12 cellular contexts compared by ENCODE assay signal in the genomic region with DNA sequence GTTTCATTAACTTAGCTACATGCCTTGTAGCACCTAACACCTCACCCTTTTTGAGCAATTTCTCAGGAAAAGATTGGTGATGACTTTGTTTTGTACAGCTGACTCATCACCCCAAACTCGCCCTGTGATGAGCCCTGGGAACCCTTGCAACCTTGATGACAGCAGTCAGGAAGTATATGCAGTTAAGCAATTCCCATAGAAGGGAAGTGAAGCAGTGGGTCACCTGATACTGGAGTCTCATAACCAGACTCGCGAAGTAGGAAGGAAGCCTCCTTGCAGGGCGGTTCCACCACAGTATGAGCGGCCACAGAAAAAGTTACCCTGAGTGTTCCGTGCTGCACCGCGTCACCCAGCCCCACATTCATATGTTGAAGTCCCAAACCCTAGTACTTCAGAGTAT.
A peak's percentile ranks its signal among the peaks of the same experiment; 100 is the strongest.
DNase-seq lines count a peak whose midpoint lies in the region; ATAC-seq and TF ChIP-seq lines count a peak whose summit lies in the region.
"Had no signal": no experiment of that assay in that cellular context is flagged by ENCODE, and none has a peak within 500 bp of the region (broad histone marks: within the 10 kb centered on the region; RNA-seq: fewer than 3 reads in every experiment).

No MANE protein-coding gene starts in this region.

- peaks cover 2% of the 10 kb centered on the region for H3K4me1 Mint-ChIP-seq in activated T-cell treated with anti-CD3 and anti-CD28 coated beads, Interleukin-2, amount 50 U/mL, for 4 hours (ENCODE audit: low read depth)
- no peaks in the 10 kb centered on the region for H3K4me1 Mint-ChIP-seq in stimulated activated effector memory CD8-positive, alpha-beta T cell treated with anti-CD3 and anti-CD28 coated beads, Interleukin-12 subunit alpha, Interleukin-12 subunit beta, amount 100 ng/mL, for 72 hours

- H3K27ac ChIP-seq in RWPE1 (no peak overlapping the region), WERI-Rb-1 (no peak overlapping the region)

- peaks cover 10% of the 10 kb centered on the region for H3K9me3 ChIP-seq in WERI-Rb-1 (ENCODE audit: severe bottlenecking)

- TF ChIP-seq CTCF in RWPE1 (conservative IDR thresholded peaks at IDR 0.05; ENCODE audit: low read depth) (no peak), WERI-Rb-1 (IDR thresholded peaks at IDR 0.05; ENCODE audit: low read depth, low read length) (no peak)

- no peak for DNase-seq in activated T-cell treated with anti-CD3 and anti-CD28 coated beads, Interleukin-2, amount 50 U/mL, for 4 hours
- no peak for DNase-seq in activated T-cell treated with anti-CD3 and anti-CD28 coated beads, Interleukin-2, amount 50 U/mL, for 1 hour
- DNase-seq in RWPE1 (ENCODE audit: low spot score), result peak; percentile 51
- DNase-seq in Right ventricle myocardium inferior (ENCODE audit: missing footprints), result peak; percentile 72
- DNase-seq in stimulated activated effector memory CD8-positive, alpha-beta T cell treated with anti-CD3 and anti-CD28 coated beads, Interleukin-12 subunit alpha, Interleukin-12 subunit beta, amount 100 ng/mL, for 72 hours (ENCODE audit: low spot score in 2 of 2), result no peak
- no peak for DNase-seq in WERI-Rb-1
- DNase-seq in anterior cingulate cortex (lab: John Stamatoyannopoulos, UW), result no peak
- DNase-seq: effector CD4-positive, alpha-beta T cell; kidney glomerular epithelial cell; stimulated activated naive CD4-positive, alpha-beta T cell had no signal

- no peaks in the 10 kb centered on the region for H3K9me3 Mint-ChIP-seq in activated T-cell treated with anti-CD3 and anti-CD28 coated beads, Interleukin-2, amount 50 U/mL, for 4 hours
- H3K9me3 Mint-ChIP-seq in stimulated activated effector memory CD8-positive, alpha-beta T cell treated with anti-CD3 and anti-CD28 coated beads, Interleukin-12 subunit alpha, Interleukin-12 subunit beta, amount 100 ng/mL, for 72 hours, result no peaks in the 10 kb centered on the region
- H3K9me3 Mint-ChIP-seq: activated T-helper 1 cell treated with anti-CD3 and anti-CD28 coated beads, Interleukin-12 subunit alpha, Interleukin-12 subunit beta, Interleukin-2, Interleukin-4 antibody, amounts not matched to agents 30 ng/mL and 10 ng/mL and 1 ng/mL, durations not matched to agents 14 hours and 24 hours and 36 hours had no signal

- ATAC-seq in activated T-cell treated with anti-CD3 and anti-CD28 coated beads, Interleukin-2, amount 50 U/mL, for 4 hours, result peak; percentile 46 to 57
- ATAC-seq in Right ventricle myocardium inferior (peak; percentile 63), GM21381 (IDR thresholded peaks at IDR 0.05; ENCODE audit: unreplicated experiment) (no peak)
- ATAC-seq in stimulated activated effector memory CD8-positive, alpha-beta T cell treated with anti-CD3 and anti-CD28 coated beads, Interleukin-12 subunit alpha, Interleukin-12 subunit beta, amount 100 ng/mL, for 72 hours, result peak; percentile 67

- H3K4me3 ChIP-seq in WERI-Rb-1 (ENCODE audit: low read depth, low read length), result no peak overlapping the region

- H3K27me3 Mint-ChIP-seq in activated T-cell treated with anti-CD3 and anti-CD28 coated beads, Interleukin-2, amount 50 U/mL, for 4 hours (ENCODE audit: low read depth), result peaks cover 3% of the 10 kb centered on the region

- POLR2A ChIA-PET in RWPE1 (lab: Yijun Ruan, JAX; ENCODE audit: low non-redundant PET), result no interaction called here

- peaks cover 8% of the 10 kb centered on the region for H3K27me3 ChIP-seq in WERI-Rb-1 (ENCODE audit: insufficient read depth, low read depth, severe bottlenecking)

- CTCF ChIA-PET in RWPE1 (lab: Yijun Ruan, JAX), result interaction anchor here (0.6 to 0.9 kb wide), 2 partner anchors 79 to 430 kb away, joined by 3 to 6 read pairs; no protein-coding TSS in a partner anchor

- intact Hi-C loops in Right ventricle myocardium inferior (cut with DNase I), result no loop called here

- H3K27ac Mint-ChIP-seq in stimulated activated effector memory CD8-positive, alpha-beta T cell treated with anti-CD3 and anti-CD28 coated beads, Interleukin-12 subunit alpha, Interleukin-12 subunit beta, amount 100 ng/mL, for 72 hours, result no peak overlapping the region
- H3K27ac Mint-ChIP-seq: activated T-helper 1 cell treated with anti-CD3 and anti-CD28 coated beads, Interleukin-12 subunit alpha, Interleukin-12 subunit beta, Interleukin-2, Interleukin-4 antibody, amounts not matched to agents 30 ng/mL and 10 ng/mL and 1 ng/mL, durations not matched to agents 14 hours and 24 hours and 36 hours had no signal

- H3K36me3 ChIP-seq in WERI-Rb-1, result no peaks in the 10 kb centered on the region

- no peaks in the 10 kb centered on the region for H3K36me3 Mint-ChIP-seq in activated T-cell treated with anti-CD3 and anti-CD28 coated beads, Interleukin-2, amount 50 U/mL, for 4 hours (ENCODE audit: insufficient read depth)
- no peaks in the 10 kb centered on the region for H3K36me3 Mint-ChIP-seq in stimulated activated effector memory CD8-positive, alpha-beta T cell treated with anti-CD3 and anti-CD28 coated beads, Interleukin-12 subunit alpha, Interleukin-12 subunit beta, amount 100 ng/mL, for 72 hours

- no peak overlapping the region for H3K4me3 Mint-ChIP-seq in activated T-cell treated with anti-CD3 and anti-CD28 coated beads, Interleukin-2, amount 50 U/mL, for 4 hours
- H3K4me3 Mint-ChIP-seq in stimulated activated effector memory CD8-positive, alpha-beta T cell treated with anti-CD3 and anti-CD28 coated beads, Interleukin-12 subunit alpha, Interleukin-12 subunit beta, amount 100 ng/mL, for 72 hours, result no peak overlapping the region
- H3K4me3 Mint-ChIP-seq: activated T-helper 1 cell treated with anti-CD3 and anti-CD28 coated beads, Interleukin-12 subunit alpha, Interleukin-12 subunit beta, Interleukin-2, Interleukin-4 antibody, amounts not matched to agents 30 ng/mL and 10 ng/mL and 1 ng/mL, durations not matched to agents 14 hours and 24 hours and 36 hours had no signal

Comparison
In these comparisons a context has a peak if more than half of its experiments do, and no peak if none do; other contexts are left out.
1. DNase-seq: peak in RWPE1 (single experiment) and Right ventricle myocardium inferior (single experiment); none in activated T-cell treated with anti-CD3 and anti-CD28 coated beads, Interleukin-2, amount 50 U/mL, for 4 hours (single experiment), activated T-cell treated with anti-CD3 and anti-CD28 coated beads, Interleukin-2, amount 50 U/mL, for 1 hour (single experiment), stimulated activated effector memory CD8-positive, alpha-beta T cell treated with anti-CD3 and anti-CD28 coated beads, Interleukin-12 subunit alpha, Interleukin-12 subunit beta, amount 100 ng/mL, for 72 hours (0 of 2), WERI-Rb-1 (single experiment) and anterior cingulate cortex (0 of 58).